Comparison of ENCODE assay signal across 1 cellular context in genomic region chr19:38134538-38135149, GRCh38.
TF ChIP-seq lines count a peak whose summit lies in the region.

No MANE protein-coding gene starts in this region.

TF ChIP-seq in K562, 482 proteins besides CTCF, POLR2A, EP300 and RAD21 (continued from another document):
- TF ChIP-seq CEBPG (CRISPR knock-in tag; IDR thresholded peaks at IDR 0.05): 0 out of 2 replicates have a peak, but pooled peaks have one; percentile 25
- no peak for TF ChIP-seq CEBPG (tag; conservative IDR thresholded peaks at IDR 0.05 in 1 of 2, IDR thresholded peaks at IDR 0.05 in 1 of 2)
- TF ChIP-seq JUND (IDR thresholded peaks at IDR 0.05; ENCODE audit: borderline replicate concordance, low read depth, low read length): no peak
- TF ChIP-seq JUND (tag; IDR thresholded peaks at IDR 0.05; ENCODE audit: borderline replicate concordance, low read depth, low read length): no peak
- TF ChIP-seq, protein P1, sequence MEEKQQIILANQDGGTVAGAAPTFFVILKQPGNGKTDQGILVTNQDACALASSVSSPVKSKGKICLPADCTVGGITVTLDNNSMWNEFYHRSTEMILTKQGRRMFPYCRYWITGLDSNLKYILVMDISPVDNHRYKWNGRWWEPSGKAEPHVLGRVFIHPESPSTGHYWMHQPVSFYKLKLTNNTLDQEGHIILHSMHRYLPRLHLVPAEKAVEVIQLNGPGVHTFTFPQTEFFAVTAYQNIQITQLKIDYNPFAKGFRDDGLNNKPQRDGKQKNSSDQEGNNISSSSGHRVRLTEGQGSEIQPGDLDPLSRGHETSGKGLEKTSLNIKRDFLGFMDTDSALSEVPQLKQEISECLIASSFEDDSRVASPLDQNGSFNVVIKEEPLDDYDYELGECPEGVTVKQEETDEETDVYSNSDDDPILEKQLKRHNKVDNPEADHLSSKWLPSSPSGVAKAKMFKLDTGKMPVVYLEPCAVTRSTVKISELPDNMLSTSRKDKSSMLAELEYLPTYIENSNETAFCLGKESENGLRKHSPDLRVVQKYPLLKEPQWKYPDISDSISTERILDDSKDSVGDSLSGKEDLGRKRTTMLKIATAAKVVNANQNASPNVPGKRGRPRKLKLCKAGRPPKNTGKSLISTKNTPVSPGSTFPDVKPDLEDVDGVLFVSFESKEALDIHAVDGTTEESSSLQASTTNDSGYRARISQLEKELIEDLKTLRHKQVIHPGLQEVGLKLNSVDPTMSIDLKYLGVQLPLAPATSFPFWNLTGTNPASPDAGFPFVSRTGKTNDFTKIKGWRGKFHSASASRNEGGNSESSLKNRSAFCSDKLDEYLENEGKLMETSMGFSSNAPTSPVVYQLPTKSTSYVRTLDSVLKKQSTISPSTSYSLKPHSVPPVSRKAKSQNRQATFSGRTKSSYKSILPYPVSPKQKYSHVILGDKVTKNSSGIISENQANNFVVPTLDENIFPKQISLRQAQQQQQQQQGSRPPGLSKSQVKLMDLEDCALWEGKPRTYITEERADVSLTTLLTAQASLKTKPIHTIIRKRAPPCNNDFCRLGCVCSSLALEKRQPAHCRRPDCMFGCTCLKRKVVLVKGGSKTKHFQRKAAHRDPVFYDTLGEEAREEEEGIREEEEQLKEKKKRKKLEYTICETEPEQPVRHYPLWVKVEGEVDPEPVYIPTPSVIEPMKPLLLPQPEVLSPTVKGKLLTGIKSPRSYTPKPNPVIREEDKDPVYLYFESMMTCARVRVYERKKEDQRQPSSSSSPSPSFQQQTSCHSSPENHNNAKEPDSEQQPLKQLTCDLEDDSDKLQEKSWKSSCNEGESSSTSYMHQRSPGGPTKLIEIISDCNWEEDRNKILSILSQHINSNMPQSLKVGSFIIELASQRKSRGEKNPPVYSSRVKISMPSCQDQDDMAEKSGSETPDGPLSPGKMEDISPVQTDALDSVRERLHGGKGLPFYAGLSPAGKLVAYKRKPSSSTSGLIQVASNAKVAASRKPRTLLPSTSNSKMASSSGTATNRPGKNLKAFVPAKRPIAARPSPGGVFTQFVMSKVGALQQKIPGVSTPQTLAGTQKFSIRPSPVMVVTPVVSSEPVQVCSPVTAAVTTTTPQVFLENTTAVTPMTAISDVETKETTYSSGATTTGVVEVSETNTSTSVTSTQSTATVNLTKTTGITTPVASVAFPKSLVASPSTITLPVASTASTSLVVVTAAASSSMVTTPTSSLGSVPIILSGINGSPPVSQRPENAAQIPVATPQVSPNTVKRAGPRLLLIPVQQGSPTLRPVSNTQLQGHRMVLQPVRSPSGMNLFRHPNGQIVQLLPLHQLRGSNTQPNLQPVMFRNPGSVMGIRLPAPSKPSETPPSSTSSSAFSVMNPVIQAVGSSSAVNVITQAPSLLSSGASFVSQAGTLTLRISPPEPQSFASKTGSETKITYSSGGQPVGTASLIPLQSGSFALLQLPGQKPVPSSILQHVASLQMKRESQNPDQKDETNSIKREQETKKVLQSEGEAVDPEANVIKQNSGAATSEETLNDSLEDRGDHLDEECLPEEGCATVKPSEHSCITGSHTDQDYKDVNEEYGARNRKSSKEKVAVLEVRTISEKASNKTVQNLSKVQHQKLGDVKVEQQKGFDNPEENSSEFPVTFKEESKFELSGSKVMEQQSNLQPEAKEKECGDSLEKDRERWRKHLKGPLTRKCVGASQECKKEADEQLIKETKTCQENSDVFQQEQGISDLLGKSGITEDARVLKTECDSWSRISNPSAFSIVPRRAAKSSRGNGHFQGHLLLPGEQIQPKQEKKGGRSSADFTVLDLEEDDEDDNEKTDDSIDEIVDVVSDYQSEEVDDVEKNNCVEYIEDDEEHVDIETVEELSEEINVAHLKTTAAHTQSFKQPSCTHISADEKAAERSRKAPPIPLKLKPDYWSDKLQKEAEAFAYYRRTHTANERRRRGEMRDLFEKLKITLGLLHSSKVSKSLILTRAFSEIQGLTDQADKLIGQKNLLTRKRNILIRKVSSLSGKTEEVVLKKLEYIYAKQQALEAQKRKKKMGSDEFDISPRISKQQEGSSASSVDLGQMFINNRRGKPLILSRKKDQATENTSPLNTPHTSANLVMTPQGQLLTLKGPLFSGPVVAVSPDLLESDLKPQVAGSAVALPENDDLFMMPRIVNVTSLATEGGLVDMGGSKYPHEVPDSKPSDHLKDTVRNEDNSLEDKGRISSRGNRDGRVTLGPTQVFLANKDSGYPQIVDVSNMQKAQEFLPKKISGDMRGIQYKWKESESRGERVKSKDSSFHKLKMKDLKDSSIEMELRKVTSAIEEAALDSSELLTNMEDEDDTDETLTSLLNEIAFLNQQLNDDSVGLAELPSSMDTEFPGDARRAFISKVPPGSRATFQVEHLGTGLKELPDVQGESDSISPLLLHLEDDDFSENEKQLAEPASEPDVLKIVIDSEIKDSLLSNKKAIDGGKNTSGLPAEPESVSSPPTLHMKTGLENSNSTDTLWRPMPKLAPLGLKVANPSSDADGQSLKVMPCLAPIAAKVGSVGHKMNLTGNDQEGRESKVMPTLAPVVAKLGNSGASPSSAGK (IDR thresholded peaks at IDR 0.05): peak; percentile 43
- TF ChIP-seq ATF4 (CRISPR knock-in tag; IDR thresholded peaks at IDR 0.05): no peak
- 0 out of 4 replicates have a peak, but pooled peaks of 1 of the 2 experiments have one; percentile 34 for TF ChIP-seq RCOR1 (IDR thresholded peaks at IDR 0.05; ENCODE audit: borderline replicate concordance in 1 of 2, low read depth in 2 of 2, low read length in 2 of 2)
- TF ChIP-seq TARDBP (IDR thresholded peaks at IDR 0.05): no peak
- 0 out of 2 replicates have a peak, but pooled peaks have one; percentile 22 for TF ChIP-seq SMC3 (conservative IDR thresholded peaks at IDR 0.05; ENCODE audit: insufficient read depth, low read depth, low read length)
- 0 out of 2 replicates have a peak, but pooled peaks have one; percentile 23 for TF ChIP-seq DPF2 (IDR thresholded peaks at IDR 0.05)
- peak; percentile 99 for TF ChIP-seq ZNF384 (IDR thresholded peaks at IDR 0.05; ENCODE audit: low read depth, low read length)
- 0 out of 2 replicates have a peak, but pooled peaks have one; percentile 72 for TF ChIP-seq XRCC5 (IDR thresholded peaks at IDR 0.05; ENCODE audit: low read depth, low read length)
- TF ChIP-seq USF1 (CRISPR knock-in tag; IDR thresholded peaks at IDR 0.05): peak; percentile 79
- no peak for TF ChIP-seq ZBTB26 (CRISPR knock-in tag; IDR thresholded peaks at IDR 0.05)
- TF ChIP-seq CEBPB (tag; IDR thresholded peaks at IDR 0.05): peak; percentile 61
